In genomic region chr5:96961053-96961452, GRCh38 we compare ENCODE assay signal across 9 cellular contexts. TPM values are rescaled to one million over a fixed set of nuclear protein-coding genes. Genes with fewer than 3 reads are reported as not detected.
DNase-seq lines count a peak whose midpoint lies in the region; ATAC-seq and TF ChIP-seq lines count a peak whose summit lies in the region.
"Had no signal": no experiment of that assay in that cellular context is flagged by ENCODE, and none has a peak within 500 bp of the region (broad histone marks: within the 10 kb centered on the region; RNA-seq: fewer than 3 reads in every experiment).

No MANE protein-coding gene starts in this region.

- H3K36me3 ChIP-seq in KOPT-K1 (ENCODE audit: insufficient read depth, low read length) (0 out of 2 replicates have a peak, but pooled peaks cover 3% of the 10 kb centered on the region), heart right ventricle (no peaks in the 10 kb centered on the region), colonic mucosa (no peaks in the 10 kb centered on the region)

- ATAC-seq in GM18505 (IDR thresholded peaks at IDR 0.05; ENCODE audit: unreplicated experiment) (peak; percentile 49), GM21723 (IDR thresholded peaks at IDR 0.05; ENCODE audit: unreplicated experiment) (peak; percentile 68), heart right ventricle (no peak)
- ATAC-seq: HCT116 had no signal

- H3K9me3 ChIP-seq in KOPT-K1 (ENCODE audit: insufficient read depth, low read length, poor library complexity, severe bottlenecking) (no peaks in the 10 kb centered on the region), heart right ventricle (peaks cover 0 to 7% (median 0%) of the 10 kb centered on the region in 11 donors), colonic mucosa (no peaks in the 10 kb centered on the region)

- intact Hi-C loops in heart right ventricle (cut with DNase I) = no loop called here
- intact Hi-C loops in colonic mucosa (cut with DNase I) = no loop called here

- WGBS in heart right ventricle, 2 donors = 67 to 77% methylated on average over 1 of the region's 1 CpG

- H3K4me1 ChIP-seq in heart right ventricle (peaks cover 4 to 76% (median 38%) of the 10 kb centered on the region in 9 donors), colonic mucosa (no peaks in the 10 kb centered on the region)

- no peak overlapping the region for H3K4me3 ChIP-seq in fibroblast of pulmonary artery (replicated peaks; ENCODE audit: low read depth, low read length)
- no peak overlapping the region for H3K4me3 ChIP-seq in heart right ventricle
- H3K4me3 ChIP-seq in colonic mucosa = no peak overlapping the region

- peak; percentile 16 for TF ChIP-seq POLR2A in GM18505 (IDR thresholded peaks at IDR 0.05; ENCODE audit: borderline replicate concordance, extremely low read depth, insufficient read depth, insufficient read length)

- no peaks in the 10 kb centered on the region for H3K27me3 ChIP-seq in heart right ventricle
- H3K27me3 ChIP-seq in colonic mucosa = no peaks in the 10 kb centered on the region

- TF ChIP-seq CTCF in fibroblast of pulmonary artery (IDR thresholded peaks at IDR 0.05; ENCODE audit: low read length, missing control alignments) (no peak), heart right ventricle (IDR thresholded peaks at IDR 0.05) (no peak), colonic mucosa (IDR thresholded peaks at IDR 0.05) (no peak)

- no peak overlapping the region for H3K9ac ChIP-seq in colonic mucosa (ENCODE audit: low read depth in 2 of 2, low read length in 2 of 2)

- DNase-seq in fibroblast of pulmonary artery (ENCODE audit: low read depth) = peak; percentile 46
- no peak for DNase-seq in heart right ventricle
- no peak for DNase-seq in effector CD4-positive, alpha-beta T cell
- DNase-seq in colonic mucosa = no peak
- no peak for DNase-seq in midbrain (lab: John Stamatoyannopoulos, UW)

- H3K27ac ChIP-seq in KOPT-K1 (ENCODE audit: low read depth, low read length, poor library complexity, severe bottlenecking) (peak overlapping the region; percentile 83), heart right ventricle (peak overlapping the region in 1 of 10 donors; percentile 51), colonic mucosa (no peak overlapping the region)

RNA-seq across cellular contexts. Expression of gene LNPEP, which starts 25.2 kb away (rescaled TPM):
- total RNA-seq in heart right ventricle (10 to 100 TPM; 46.7 to 87.4 (median 70.0) TPM), colonic mucosa (10 to 100 TPM; 23.7 to 34.9 TPM)
- polyA plus RNA-seq in heart right ventricle = 1 to 10 TPM; 5.4 to 7.8 TPM

Comparison
In these comparisons a context has a peak if more than half of its experiments do, and no peak if none do; other contexts are left out.
1. ATAC-seq: peak in GM18505 (single experiment) and GM21723 (single experiment); none in heart right ventricle (0 of 8).